ENCODE assay signal across 26 cellular contexts in the genomic region with DNA sequence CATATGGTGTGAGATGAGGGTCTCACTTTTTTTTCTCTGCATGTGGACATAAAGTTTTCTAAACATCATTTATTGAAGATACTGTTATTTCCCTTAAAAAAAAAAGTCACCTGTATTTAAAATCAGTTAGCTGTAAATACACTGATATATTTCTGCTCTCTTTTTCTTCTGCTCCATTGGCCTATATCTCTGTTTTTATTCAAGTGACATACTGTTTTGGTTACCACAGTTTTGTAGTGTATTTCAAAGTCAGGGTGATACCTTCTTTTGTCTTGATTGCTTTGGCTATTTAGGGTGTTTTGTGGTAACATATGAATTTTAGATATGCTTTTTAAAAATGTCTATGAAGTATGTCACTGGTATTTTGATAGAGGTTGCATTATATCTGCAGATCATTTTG.
"Had no signal": no experiment of that assay in that cellular context is flagged by ENCODE, and none has a peak within 500 bp of the region (broad histone marks: within the 10 kb centered on the region; RNA-seq: fewer than 3 reads in every experiment).

No MANE protein-coding gene starts in this region.

- H3K36me3 ChIP-seq: gastrocnemius medialis, heart right ventricle, left lung, lower lobe of right lung had no signal

- H3K27me3 Mint-ChIP-seq: dendritic cell treated with granulocyte-macrophage colony-stimulating factor and Interleukin-4, amounts not matched to agents 40 ng/mL and 50 ng/mL, for 4 days had no signal

- FAIRE-seq: keratinocyte had no signal

- ATAC-seq: effector memory CD8-positive, alpha-beta T cell; esophagus mucosa; gastrocnemius medialis; heart right ventricle; left cardiac atrium; left lung; left ventricle myocardium superior; lower lobe of right lung; naive thymus-derived CD4-positive, alpha-beta T cell; natural killer cell had no signal

- H3K4me3 ChIP-seq: esophagus squamous epithelium, gastrocnemius medialis, heart right ventricle, left lung, lower lobe of right lung had no signal

- H3K36me3 Mint-ChIP-seq: natural killer cell had no signal

- DNase-seq: cortex of kidney; effector CD8-positive, alpha-beta T cell; effector memory CD8-positive, alpha-beta T cell; endodermal cell; erythroblast; esophagus squamous epithelium; foreskin fibroblast; foreskin melanocyte; gastrocnemius medialis; glutamatergic neuron; head of caudate nucleus; heart right ventricle; hippocampal formation; left cardiac atrium; left lung; left ventricle myocardium superior; lower lobe of right lung; mesendoderm; midbrain; naive thymus-derived CD4-positive, alpha-beta T cell; natural killer cell had no signal

- H3K4me1 Mint-ChIP-seq: memory B cell; naive thymus-derived CD4-positive, alpha-beta T cell; natural killer cell had no signal

- H3K27me3 ChIP-seq: esophagus squamous epithelium, gastrocnemius medialis, heart right ventricle, left lung had no signal

- H3K27ac ChIP-seq: epithelial cell of prostate, esophagus squamous epithelium, gastrocnemius medialis, heart right ventricle, left lung, lower lobe of right lung had no signal

- H3K4me3 Mint-ChIP-seq: dendritic cell treated with granulocyte-macrophage colony-stimulating factor and Interleukin-4, amounts not matched to agents 40 ng/mL and 50 ng/mL, for 4 days; effector memory CD8-positive, alpha-beta T cell; endodermal cell; memory B cell; naive thymus-derived CD4-positive, alpha-beta T cell; natural killer cell had no signal

- H3K27ac Mint-ChIP-seq: dendritic cell treated with granulocyte-macrophage colony-stimulating factor and Interleukin-4, amounts not matched to agents 40 ng/mL and 50 ng/mL, for 4 days; effector memory CD8-positive, alpha-beta T cell; endodermal cell; memory B cell; naive thymus-derived CD4-positive, alpha-beta T cell; natural killer cell had no signal

- H3K4me1 ChIP-seq: gastrocnemius medialis, left lung, lower lobe of right lung had no signal

- H3K9me3 ChIP-seq: gastrocnemius medialis, lower lobe of right lung had no signal
